ENCODE assay signal across 8 cellular contexts in genomic region chr7:10939237-10939910, GRCh38. TPM values are rescaled to one million over a fixed set of nuclear protein-coding genes. Genes with fewer than 3 reads are reported as not detected.
DNase-seq lines count a peak whose midpoint lies in the region; ATAC-seq and TF ChIP-seq lines count a peak whose summit lies in the region.

No MANE protein-coding gene starts in this region.

- intact Hi-C loops in psoas muscle (cut with DNase I), result loop anchor here in 1 of 2 donors (5.0 kb wide), 1 partner anchor 33 kb away; the partner anchor contains the start of gene PHF14

- no peak for TF ChIP-seq CTCF in psoas muscle (IDR thresholded peaks at IDR 0.05)

- H3K9me3 ChIP-seq in psoas muscle, result no peaks in the 10 kb centered on the region

- peak; percentile 45 for DNase-seq in SIG-M5 treated with dmso at 0.1 percent for 504 hours (lab: John Stamatoyannopoulos, UW; ENCODE audit: unreplicated experiment)
- no peak for DNase-seq in SIG-M5 (lab: John Stamatoyannopoulos, UW)
- DNase-seq in RPMI8226, result peak; percentile 20
- peak; percentile 24 for DNase-seq in fibroblast of peridontal ligament (ENCODE audit: extremely low read depth)
- DNase-seq in psoas muscle, result peak in 1 of 2 donors; percentile 45
- DNase-seq in DMS153 (lab: John Stamatoyannopoulos, UW), result no peak
- no peak for DNase-seq in NCI-H2227 treated with DMSO at 0.1 percent for 48 hours (lab: John Stamatoyannopoulos, UW)

- H3K27ac ChIP-seq in psoas muscle, result peak overlapping the region; percentile 87

- H3K4me3 ChIP-seq in psoas muscle, result peak overlapping the region; percentile 88

- 4 to 5% (median 5%) methylated on average over 18 of the region's 18 CpGs for WGBS in psoas muscle, 3 donors

- peaks cover 41% of the 10 kb centered on the region for H3K4me1 ChIP-seq in psoas muscle

- no peaks in the 10 kb centered on the region for H3K27me3 ChIP-seq in psoas muscle (ENCODE audit: insufficient read depth in 3 of 3, low read length in 2 of 3)

- H3K36me3 ChIP-seq in psoas muscle (ENCODE audit: insufficient read depth in 1 of 2, low read depth in 1 of 2), result peaks cover 0 to 23% of the 10 kb centered on the region in 2 donors

- peak; percentile 8 for ATAC-seq in HG02885 (IDR thresholded peaks at IDR 0.05; ENCODE audit: poor library complexity, unreplicated experiment)
- ATAC-seq in psoas muscle, result peak; percentile 30 to 64 (median 48)

RNA-seq across cellular contexts. Expression of gene PHF14, which starts 34.3 kb away (rescaled TPM):
- 10 to 100 TPM; 12.4 to 17.8 (median 13.6) TPM for total RNA-seq in psoas muscle
- polyA plus RNA-seq in psoas muscle, result 10 to 100 TPM; 10.8 to 14.5 (median 13.8) TPM

Comparison
In these comparisons a context has a peak if more than half of its experiments do, and no peak if none do; other contexts are left out.
1. DNase-seq: peak in SIG-M5 treated with dmso at 0.1 percent for 504 hours (single experiment), RPMI8226 (single experiment) and fibroblast of peridontal ligament (single experiment); none in SIG-M5 (single experiment), DMS153 (single experiment) and NCI-H2227 treated with DMSO at 0.1 percent for 48 hours (single experiment).